Comparison of ENCODE assay signal across 23 cellular contexts in genomic region chr3:64871237-64871636, GRCh38.
A peak's percentile ranks its signal among the peaks of the same experiment; 100 is the strongest.
DNase-seq lines count a peak whose midpoint lies in the region; ATAC-seq, FAIRE-seq and TF ChIP-seq lines count a peak whose summit lies in the region.
"Had no signal": no experiment of that assay in that cellular context is flagged by ENCODE, and none has a peak within 500 bp of the region (broad histone marks: within the 10 kb centered on the region; RNA-seq: fewer than 3 reads in every experiment).

No MANE protein-coding gene starts in this region.

- H3K9ac ChIP-seq in neural progenitor cell, result no peak overlapping the region
- H3K9ac ChIP-seq: BLaER1 treated with 17β-estradiol and CSF1 and Interleukin-3, amounts not matched to agents 10 nM and 100 nM had no signal

- no peak for TF ChIP-seq CTCF in left ventricle myocardium inferior (IDR thresholded peaks at IDR 0.05; ENCODE audit: borderline replicate concordance)
- TF ChIP-seq CTCF in neural progenitor cell (IDR thresholded peaks at IDR 0.05), result no peak

- no peaks in the 10 kb centered on the region for H3K27me3 ChIP-seq in left ventricle myocardium inferior (ENCODE audit: low read depth)
- H3K27me3 ChIP-seq in neural progenitor cell, result no peaks in the 10 kb centered on the region
- H3K27me3 ChIP-seq: BLaER1 treated with 17β-estradiol and CSF1 and Interleukin-3, amounts not matched to agents 10 nM and 100 nM had no signal

- H2AFZ ChIP-seq in neural progenitor cell (replicated peaks), result no peak overlapping the region

- peak overlapping the region; percentile 10 for H3K4me2 ChIP-seq in neural progenitor cell
- H3K4me2 ChIP-seq: A549 had no signal

- intact Hi-C loops in left ventricle myocardium superior (cut with micrococcal nuclease) (no loop called here), left ventricle myocardium inferior (cut with micrococcal nuclease) (no loop called here)

- DNase-seq in NCI-H2227 treated with DMSO at 0.1 percent for 48 hours (lab: John Stamatoyannopoulos, UW), result peak; percentile 9
- DNase-seq in NCI-H2227 (lab: John Stamatoyannopoulos, UW; ENCODE audit: unreplicated experiment), result no peak
- no peak for DNase-seq in left ventricle myocardium superior
- no peak for DNase-seq in left ventricle myocardium inferior
- no peak for DNase-seq in neural progenitor cell (ENCODE audit: low spot score)
- no peak for DNase-seq in GM12892 (ENCODE audit: insufficient read length)
- no peak for DNase-seq in kidney tubule cell (ENCODE audit: low spot score)
- DNase-seq: AML-193; Caco-2; Calu3; CD4-positive, alpha-beta T cell; CD8-positive, alpha-beta T cell; DMS79 treated with DMSO at 0.1 percent for 48 hours; GF-D8 had no signal

- H3K79me2 ChIP-seq in neural progenitor cell (ENCODE audit: low read depth), result no peaks in the 10 kb centered on the region

- H3K4me1 Mint-ChIP-seq in neural progenitor cell, result peaks cover 29% of the 10 kb centered on the region
- H3K4me1 Mint-ChIP-seq: B cell had no signal

- H3K4me3 Mint-ChIP-seq in neural progenitor cell, result no peak overlapping the region
- H3K4me3 Mint-ChIP-seq: B cell; CD4-positive, alpha-beta T cell; CD8-positive, alpha-beta T cell had no signal

- no peaks in the 10 kb centered on the region for H3F3A ChIP-seq in neural progenitor cell (ENCODE audit: low read depth)

- H3K36me3 Mint-ChIP-seq in neural progenitor cell, result peaks cover 5% of the 10 kb centered on the region
- H3K36me3 Mint-ChIP-seq: CD8-positive, alpha-beta T cell had no signal

- no peaks in the 10 kb centered on the region for H4K20me1 ChIP-seq in neural progenitor cell (ENCODE audit: low read depth)
- H4K20me1 ChIP-seq: BLaER1 treated with 17β-estradiol and CSF1 and Interleukin-3, amounts not matched to agents 10 nM and 100 nM had no signal

- TF ChIP-seq POLR2A in GM12892 (IDR thresholded peaks at IDR 0.05; ENCODE audit: low read depth, low read length), result no peak

- no peak overlapping the region for H3K4me3 ChIP-seq in left ventricle myocardium inferior
- H3K4me3 ChIP-seq in neural progenitor cell, result no peak overlapping the region
- H3K4me3 ChIP-seq: A549; BLaER1 treated with 17β-estradiol and CSF1 and Interleukin-3, amounts not matched to agents 10 nM and 100 nM had no signal

- H3K36me3 ChIP-seq in left ventricle myocardium inferior, result no peaks in the 10 kb centered on the region
- H3K36me3 ChIP-seq in neural progenitor cell, result no peaks in the 10 kb centered on the region
- H3K36me3 ChIP-seq: BLaER1 treated with 17β-estradiol and CSF1 and Interleukin-3, amounts not matched to agents 10 nM and 100 nM had no signal

- no peak for FAIRE-seq in GM12892 (lab: Jason Lieb, UNC)
- FAIRE-seq: A549, D721Med, G401.6, GM12891, GM18507 had no signal

- H3K27me3 Mint-ChIP-seq in neural progenitor cell (ENCODE audit: insufficient read depth, low read depth), result peaks cover 3% of the 10 kb centered on the region
- H3K27me3 Mint-ChIP-seq: B cell; CD4-positive, alpha-beta T cell had no signal

- H3K4me1 ChIP-seq in left ventricle myocardium inferior, result peaks cover 25% of the 10 kb centered on the region
- H3K4me1 ChIP-seq in neural progenitor cell, result peaks cover 28% of the 10 kb centered on the region
- H3K4me1 ChIP-seq: A549, Caco-2 had no signal

- peaks cover 20% of the 10 kb centered on the region for H3K9me3 Mint-ChIP-seq in neural progenitor cell

- no peak overlapping the region for H3K27ac Mint-ChIP-seq in neural progenitor cell
- H3K27ac Mint-ChIP-seq: B cell; CD4-positive, alpha-beta T cell; CD8-positive, alpha-beta T cell had no signal

- no peak overlapping the region for H3K27ac ChIP-seq in left ventricle myocardium inferior (replicated peaks)
- H3K27ac ChIP-seq in neural progenitor cell, result no peak overlapping the region
- H3K27ac ChIP-seq: 22Rv1; A549; BLaER1 treated with 17β-estradiol and CSF1 and Interleukin-3, amounts not matched to agents 10 nM and 100 nM; C4-2B had no signal

- H3K9me3 ChIP-seq in left ventricle myocardium inferior (replicated peaks), result peaks cover 12% of the 10 kb centered on the region
- no peaks in the 10 kb centered on the region for H3K9me3 ChIP-seq in neural progenitor cell (ENCODE audit: low read depth)
- H3K9me3 ChIP-seq: A549, Caco-2 had no signal

- peak; percentile 63 for ATAC-seq in left ventricle myocardium superior
- ATAC-seq: A549; CD8-positive, alpha-beta T cell had no signal
